Comparison of ENCODE assay signal across 17 cellular contexts in the genomic region with DNA sequence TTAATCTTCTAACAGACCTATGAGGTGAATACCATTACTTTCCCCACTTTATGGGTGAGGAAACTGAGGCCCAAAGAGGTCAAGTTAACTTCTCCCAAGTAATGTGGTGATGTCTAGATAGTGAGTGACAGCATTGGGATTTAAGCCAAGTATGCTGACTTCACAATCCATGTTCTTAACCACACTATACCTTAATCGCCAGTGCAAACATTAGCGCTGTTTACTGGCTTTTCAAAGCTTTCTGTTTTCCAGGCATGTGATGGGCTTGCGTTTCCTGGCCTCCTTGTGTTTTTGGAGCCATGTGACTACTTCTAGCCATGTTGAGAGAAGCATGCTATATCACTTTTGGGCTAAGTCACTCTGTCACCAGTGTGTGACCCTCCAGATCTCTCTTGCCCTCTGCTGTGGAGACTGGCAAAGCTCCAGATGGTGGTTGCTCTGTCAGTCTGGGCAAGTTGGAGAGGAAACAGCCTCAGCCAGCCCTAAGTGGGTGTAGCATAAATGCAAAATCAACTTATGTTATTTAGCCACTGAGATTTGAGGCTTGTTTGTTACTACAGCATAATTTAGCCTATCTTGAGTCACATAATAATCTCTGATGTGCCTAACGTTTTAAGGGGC.
A peak's percentile ranks its signal among the peaks of the same experiment; 100 is the strongest.
DNase-seq lines count a peak whose midpoint lies in the region; TF ChIP-seq lines count a peak whose summit lies in the region.
"Had no signal": no experiment of that assay in that cellular context is flagged by ENCODE, and none has a peak within 500 bp of the region (broad histone marks: within the 10 kb centered on the region; RNA-seq: fewer than 3 reads in every experiment).

No MANE protein-coding gene starts in this region.

- peaks cover 23% of the 10 kb centered on the region for H3K4me1 Mint-ChIP-seq in nephron progenitor cell
- H3K4me1 Mint-ChIP-seq: nephron had no signal

- DNase-seq in NCI-H1436 (lab: John Stamatoyannopoulos, UW) (peak; percentile 58), NCI-H1436 treated with DMSO at 0.1 percent for 48 hours (lab: John Stamatoyannopoulos, UW) (no peak), MV-4-11 (lab: John Stamatoyannopoulos, UW) (peak; percentile 6), RWPE1 (ENCODE audit: low spot score) (peak; percentile 14), nephron progenitor cell (no peak), midbrain (lab: John Stamatoyannopoulos, UW) (no peak), anterior cingulate cortex (lab: John Stamatoyannopoulos, UW) (no peak)
- no peak for DNase-seq in stimulated activated CD4-positive, alpha-beta T cell treated with anti-CD3 and anti-CD28 coated beads, Interleukin-2, amount 100 ng/mL, for 48 hours
- DNase-seq: activated T-cell treated with anti-CD3 and anti-CD28 coated beads, Interleukin-2, amount 50 U/mL, for 1 hour; Calu3; endodermal cell; glutamatergic neuron; HCEC 1CT; NCI-H187 treated with DMSO at 0.1 percent for 48 hours; SJCRH30 had no signal

- no peak overlapping the region for H3K27ac ChIP-seq in RWPE1
- H3K27ac ChIP-seq: SJCRH30 had no signal

- no peak for TF ChIP-seq CTCF in RWPE1 (conservative IDR thresholded peaks at IDR 0.05; ENCODE audit: low read depth)
- TF ChIP-seq CTCF in nephron progenitor cell (IDR thresholded peaks at IDR 0.05), result no peak

- H3K27me3 Mint-ChIP-seq in nephron progenitor cell (ENCODE audit: low read depth, poor library complexity), result peaks cover 4% of the 10 kb centered on the region
- H3K27me3 Mint-ChIP-seq: type B pancreatic cell had no signal

- H3K27ac Mint-ChIP-seq in nephron progenitor cell, result peak overlapping the region; percentile 39
- H3K27ac Mint-ChIP-seq: endodermal cell, nephron, type B pancreatic cell had no signal

- no peaks in the 10 kb centered on the region for H3K36me3 Mint-ChIP-seq in nephron progenitor cell (ENCODE audit: low read depth)

- CTCF ChIA-PET in RWPE1 (lab: Yijun Ruan, JAX), result no interaction called here

- POLR2A ChIA-PET in RWPE1 (lab: Yijun Ruan, JAX; ENCODE audit: low non-redundant PET), result no interaction called here

- no peaks in the 10 kb centered on the region for H3K9me3 Mint-ChIP-seq in nephron progenitor cell
- H3K9me3 Mint-ChIP-seq: endodermal cell, nephron, type B pancreatic cell had no signal

- H3K4me3 Mint-ChIP-seq in nephron progenitor cell, result no peak overlapping the region
- H3K4me3 Mint-ChIP-seq: endodermal cell, nephron, type B pancreatic cell had no signal

Comparison
In these comparisons a context has a peak if more than half of its experiments do, and no peak if none do; other contexts are left out.
1. DNase-seq: peak in NCI-H1436 (single experiment), MV-4-11 (single experiment) and RWPE1 (single experiment); none in NCI-H1436 treated with DMSO at 0.1 percent for 48 hours (single experiment), nephron progenitor cell (single experiment), stimulated activated CD4-positive, alpha-beta T cell treated with anti-CD3 and anti-CD28 coated beads, Interleukin-2, amount 100 ng/mL, for 48 hours (0 of 2), midbrain (single experiment) and anterior cingulate cortex (0 of 58).